In genomic region chr11:59846556-59846955, GRCh38 we compare ENCODE assay signal across 1 cellular context.
TF ChIP-seq lines count a peak whose summit lies in the region.

No MANE protein-coding gene starts in this region.

TF ChIP-seq in K562, 482 proteins besides CTCF, POLR2A, EP300 and RAD21:
- TF ChIP-seq SMAD4 (CRISPR knock-in tag; conservative IDR thresholded peaks at IDR 0.05) (0 out of 2 replicates have a peak, but pooled peaks have one; percentile 20), TCF3 (CRISPR knock-in tag; IDR thresholded peaks at IDR 0.05) (0 out of 2 replicates have a peak, but pooled peaks have one; percentile 11), FOXK2 (conservative IDR thresholded peaks at IDR 0.05 in 1 of 2, IDR thresholded peaks at IDR 0.05 in 1 of 2; ENCODE audit: low read depth in 2 of 2) (peak; percentile 25 to 60; a peak in 1 of 4 replicates), ELF4 (CRISPR knock-in tag; IDR thresholded peaks at IDR 0.05) (0 out of 2 replicates have a peak, but pooled peaks have one; percentile 42), MEIS2 (IDR thresholded peaks at IDR 0.05; ENCODE audit: partially characterized antibody) (peak; percentile 20), DNMT1 (IDR thresholded peaks at IDR 0.05) (no peak), ZBTB12 (CRISPR knock-in tag; IDR thresholded peaks at IDR 0.05) (0 out of 2 replicates have a peak, but pooled peaks have one; percentile 17), PCBP1 (IDR thresholded peaks at IDR 0.05; ENCODE audit: low read depth, low read length, poor library complexity, severe bottlenecking) (no peak), FOXJ3 (CRISPR knock-in tag; IDR thresholded peaks at IDR 0.05) (no peak), PKNOX1 (IDR thresholded peaks at IDR 0.05) (0 out of 2 replicates have a peak, but pooled peaks have one; percentile 36), SETDB1 (IDR thresholded peaks at IDR 0.05; ENCODE audit: low read length) (no peak), DMBX1 (CRISPR knock-in tag; IDR thresholded peaks at IDR 0.05; ENCODE audit: borderline replicate concordance) (0 out of 2 replicates have a peak, but pooled peaks have one; percentile 34)
- TF ChIP-seq, protein P1, sequence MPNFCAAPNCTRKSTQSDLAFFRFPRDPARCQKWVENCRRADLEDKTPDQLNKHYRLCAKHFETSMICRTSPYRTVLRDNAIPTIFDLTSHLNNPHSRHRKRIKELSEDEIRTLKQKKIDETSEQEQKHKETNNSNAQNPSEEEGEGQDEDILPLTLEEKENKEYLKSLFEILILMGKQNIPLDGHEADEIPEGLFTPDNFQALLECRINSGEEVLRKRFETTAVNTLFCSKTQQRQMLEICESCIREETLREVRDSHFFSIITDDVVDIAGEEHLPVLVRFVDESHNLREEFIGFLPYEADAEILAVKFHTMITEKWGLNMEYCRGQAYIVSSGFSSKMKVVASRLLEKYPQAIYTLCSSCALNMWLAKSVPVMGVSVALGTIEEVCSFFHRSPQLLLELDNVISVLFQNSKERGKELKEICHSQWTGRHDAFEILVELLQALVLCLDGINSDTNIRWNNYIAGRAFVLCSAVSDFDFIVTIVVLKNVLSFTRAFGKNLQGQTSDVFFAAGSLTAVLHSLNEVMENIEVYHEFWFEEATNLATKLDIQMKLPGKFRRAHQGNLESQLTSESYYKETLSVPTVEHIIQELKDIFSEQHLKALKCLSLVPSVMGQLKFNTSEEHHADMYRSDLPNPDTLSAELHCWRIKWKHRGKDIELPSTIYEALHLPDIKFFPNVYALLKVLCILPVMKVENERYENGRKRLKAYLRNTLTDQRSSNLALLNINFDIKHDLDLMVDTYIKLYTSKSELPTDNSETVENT (CRISPR knock-in tag; IDR thresholded peaks at IDR 0.05): no peak
- TF ChIP-seq, protein P2, sequence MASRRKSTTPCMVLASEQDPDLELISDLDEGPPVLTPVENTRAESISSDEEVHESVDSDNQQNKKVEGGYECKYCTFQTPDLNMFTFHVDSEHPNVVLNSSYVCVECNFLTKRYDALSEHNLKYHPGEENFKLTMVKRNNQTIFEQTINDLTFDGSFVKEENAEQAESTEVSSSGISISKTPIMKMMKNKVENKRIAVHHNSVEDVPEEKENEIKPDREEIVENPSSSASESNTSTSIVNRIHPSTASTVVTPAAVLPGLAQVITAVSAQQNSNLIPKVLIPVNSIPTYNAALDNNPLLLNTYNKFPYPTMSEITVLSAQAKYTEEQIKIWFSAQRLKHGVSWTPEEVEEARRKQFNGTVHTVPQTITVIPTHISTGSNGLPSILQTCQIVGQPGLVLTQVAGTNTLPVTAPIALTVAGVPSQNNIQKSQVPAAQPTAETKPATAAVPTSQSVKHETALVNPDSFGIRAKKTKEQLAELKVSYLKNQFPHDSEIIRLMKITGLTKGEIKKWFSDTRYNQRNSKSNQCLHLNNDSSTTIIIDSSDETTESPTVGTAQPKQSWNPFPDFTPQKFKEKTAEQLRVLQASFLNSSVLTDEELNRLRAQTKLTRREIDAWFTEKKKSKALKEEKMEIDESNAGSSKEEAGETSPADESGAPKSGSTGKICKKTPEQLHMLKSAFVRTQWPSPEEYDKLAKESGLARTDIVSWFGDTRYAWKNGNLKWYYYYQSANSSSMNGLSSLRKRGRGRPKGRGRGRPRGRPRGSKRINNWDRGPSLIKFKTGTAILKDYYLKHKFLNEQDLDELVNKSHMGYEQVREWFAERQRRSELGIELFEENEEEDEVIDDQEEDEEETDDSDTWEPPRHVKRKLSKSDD (conservative IDR thresholded peaks at IDR 0.05; ENCODE audit: low read length): no peak
